ENCODE assay signal across 8 cellular contexts in genomic region chr2:178193823-178194599, GRCh38. TPM values are rescaled to one million over a fixed set of nuclear protein-coding genes. Genes with fewer than 3 reads are reported as not detected.
DNase-seq lines count a peak whose midpoint lies in the region; ATAC-seq and TF ChIP-seq lines count a peak whose summit lies in the region.

Gene OSBPL6 (plus strand): TSS chr2:178194512. CDS start chr2:178306185, 111,673 bp downstream.

- no peaks in the 10 kb centered on the region for H3K4me1 ChIP-seq in fibroblast of lung (ENCODE audit: control insufficient read depth, extremely low read depth, insufficient read depth, low read length)

- peak; percentile 94 for ATAC-seq in activated T-cell treated with anti-CD3 and anti-CD28 coated beads, Interleukin-2, amount 50 U/mL, for 72 hours (replicated peaks in 1 of 2)
- peak; percentile 82 to 87 for ATAC-seq in naive B cell (ENCODE audit: low read depth in 2 of 2)
- peak; percentile 90 for ATAC-seq in stimulated activated naive CD8-positive, alpha-beta T cell treated with anti-CD3 and anti-CD28 coated beads, Interleukin-15, Interleukin-2, amounts not matched to agents 100 U/mL and 50 U/mL, for 24 hours

- H3K9me3 ChIP-seq in fibroblast of lung (ENCODE audit: control insufficient read depth, insufficient read depth, low read depth, low read length), result no peaks in the 10 kb centered on the region

- H3K27ac ChIP-seq in fibroblast of lung (ENCODE audit: insufficient read depth, low read length), result peak within 1 kb of the TSS; percentile 62

- peak within 1 kb of the TSS; percentile 82 to 89 for H3K4me3 Mint-ChIP-seq in activated T-cell treated with anti-CD3 and anti-CD28 coated beads, Interleukin-2, amount 50 U/mL, for 72 hours
- H3K4me3 Mint-ChIP-seq in naive B cell, result peak within 1 kb of the TSS; percentile 73 to 90 (median 82)

- H3K36me3 Mint-ChIP-seq in activated T-cell treated with anti-CD3 and anti-CD28 coated beads, Interleukin-2, amount 50 U/mL, for 72 hours (ENCODE audit: insufficient read depth in 2 of 2), result peaks cover 0 to 4% of the 10 kb centered on the region in 2 donors
- H3K36me3 Mint-ChIP-seq in naive B cell, result no peaks in the 10 kb centered on the region

- H3K4me3 ChIP-seq in fibroblast of lung (replicated peaks in 1 of 4; ENCODE audit: control extremely low read depth in 1 of 4, insufficient read depth in 1 of 4, low read depth in 3 of 4, low read length in 4 of 4), result peak within 1 kb of the TSS; percentile 71 to 83 (median 79)

- peak within 1 kb of the TSS; percentile 66 for H3K9ac ChIP-seq in fibroblast of lung (ENCODE audit: insufficient read depth, low read length)

- no peaks in the 10 kb centered on the region for H3K36me3 ChIP-seq in fibroblast of lung (ENCODE audit: control insufficient read depth, insufficient read depth, low read length)

- H3K27me3 ChIP-seq in fibroblast of lung (ENCODE audit: control insufficient read depth, insufficient read depth, low read length), result peaks cover 7% of the 10 kb centered on the region

- peak within 1 kb of the TSS; percentile 89 for H3K4me2 ChIP-seq in fibroblast of lung (ENCODE audit: extremely low read depth, insufficient read depth, low read length)

- TF ChIP-seq CTCF in GM20000 (IDR thresholded peaks at IDR 0.05; ENCODE audit: extremely low read depth, missing control alignments), result no peak
- TF ChIP-seq CTCF in fibroblast of lung (conservative IDR thresholded peaks at IDR 0.05 in 1 of 2, IDR thresholded peaks at IDR 0.05 in 1 of 2; ENCODE audit: low read depth in 1 of 2, low read length in 2 of 2), result no peak

- no peaks in the 10 kb centered on the region for H3K9me3 Mint-ChIP-seq in activated T-cell treated with anti-CD3 and anti-CD28 coated beads, Interleukin-2, amount 50 U/mL, for 72 hours
- H3K9me3 Mint-ChIP-seq in naive B cell, result no peaks in the 10 kb centered on the region

- DNase-seq in COLO668 (lab: John Stamatoyannopoulos, UW; ENCODE audit: unreplicated experiment), result peak; percentile 90
- DNase-seq in GM20000 (ENCODE audit: low spot score), result peak; percentile 93
- DNase-seq in HK-2 (ENCODE audit: unreplicated experiment), result peak; percentile 82
- peak; percentile 67 for DNase-seq in NOMO-1 treated with dmso at 0.1 percent for 144 hours (lab: John Stamatoyannopoulos, UW; ENCODE audit: unreplicated experiment)
- DNase-seq in activated T-cell treated with anti-CD3 and anti-CD28 coated beads, Interleukin-2, amount 50 U/mL, for 72 hours, result peak; percentile 82 to 84
- DNase-seq in fibroblast of lung (ENCODE audit: low read depth in 2 of 2), result peak; percentile 77 to 87
- DNase-seq in naive B cell, result peak; percentile 46
- DNase-seq in stimulated activated naive CD8-positive, alpha-beta T cell treated with anti-CD3 and anti-CD28 coated beads, Interleukin-15, Interleukin-2, amounts not matched to agents 100 U/mL and 50 U/mL, for 24 hours, result peak; percentile 70

- H3K27ac Mint-ChIP-seq in activated T-cell treated with anti-CD3 and anti-CD28 coated beads, Interleukin-2, amount 50 U/mL, for 72 hours, result no peak within 1 kb of the TSS
- H3K27ac Mint-ChIP-seq in naive B cell, result peak within 1 kb of the TSS in 1 of 6 donors; percentile 36

- H4K20me1 ChIP-seq in fibroblast of lung (ENCODE audit: control insufficient read depth, extremely low read depth, insufficient read depth, low read length), result no peaks in the 10 kb centered on the region

- H3K27me3 Mint-ChIP-seq in activated T-cell treated with anti-CD3 and anti-CD28 coated beads, Interleukin-2, amount 50 U/mL, for 72 hours (ENCODE audit: low read depth), result peaks cover 45% of the 10 kb centered on the region
- peaks cover 38 to 57% (median 43%) of the 10 kb centered on the region in 3 donors for H3K27me3 Mint-ChIP-seq in naive B cell

- H2AFZ ChIP-seq in fibroblast of lung (ENCODE audit: low read length), result peak within 1 kb of the TSS; percentile 92

- H3K4me1 Mint-ChIP-seq in activated T-cell treated with anti-CD3 and anti-CD28 coated beads, Interleukin-2, amount 50 U/mL, for 72 hours (ENCODE audit: low read depth), result peaks cover 15% of the 10 kb centered on the region
- peaks cover 3 to 25% (median 7%) of the 10 kb centered on the region in 3 donors for H3K4me1 Mint-ChIP-seq in naive B cell

- H3K79me2 ChIP-seq in fibroblast of lung (ENCODE audit: control insufficient read depth, insufficient read depth, low read length), result no peaks in the 10 kb centered on the region

RNA-seq across cellular contexts. Expression of gene OSBPL6, which starts in this region (rescaled TPM):
- 1 to 10 TPM; 5.5 to 6.1 TPM for total RNA-seq in activated T-cell treated with anti-CD3 and anti-CD28 coated beads, Interleukin-2, amount 50 U/mL, for 72 hours
- 2.1 and 5.3 TPM in 2 replicates for total RNA-seq in fibroblast of lung
- polyA plus RNA-seq in fibroblast of lung (1.0 and 3.5 TPM in 2 replicates), naive B cell (ENCODE audit: low read depth in 6 of 6) (not detected)
- 0.71 and 2.3 TPM in 2 replicates for polyA plus RNA-seq in fibroblast of lung (2012)
- 0.41 and 1.6 TPM in 2 replicates for polyA minus RNA-seq in fibroblast of lung (ENCODE audit: low replicate concordance)

Comparison
In these comparisons a context has a peak if more than half of its experiments do, and no peak if none do; other contexts are left out.
1. Peak in every context shown above with its lines: DNase-seq, ATAC-seq, H3K4me3 ChIP-seq and H3K27ac ChIP-seq.
2. Peak in DNase-seq and ATAC-seq in naive B cell; RNA of the gene not detected or under 1 TPM.